Comparison of ENCODE assay signal across 8 cellular contexts in genomic region chr7:100538348-100538653, GRCh38. TPM values are rescaled to one million over a fixed set of nuclear protein-coding genes. Genes with fewer than 3 reads are reported as not detected.
A peak's percentile ranks its signal among the peaks of the same experiment; 100 is the strongest.
DNase-seq lines count a peak whose midpoint lies in the region; ATAC-seq and TF ChIP-seq lines count a peak whose summit lies in the region.

No MANE protein-coding gene starts in this region.

- CTCF ChIA-PET in MCF 10A (lab: Yijun Ruan, JAX), result interaction anchor here (0.5 to 1.5 kb wide), 4 partner anchors 22 to 194 kb away, joined by 3 to 5 read pairs (median 4); no protein-coding TSS in a partner anchor

- H3K9me3 ChIP-seq in HUES48 (ENCODE audit: control insufficient read depth, insufficient read depth, low read length), result no peaks in the 10 kb centered on the region

- H3K36me3 ChIP-seq in HUES48 (ENCODE audit: control insufficient read depth, insufficient read depth, low read length), result no peaks in the 10 kb centered on the region

- H3K27ac Mint-ChIP-seq in MCF 10A (ENCODE audit: low read depth, unreplicated experiment) (peak overlapping the region; percentile 36), naive B cell (peak overlapping the region in 4 of 6 donors; percentile 75 to 90 (median 84))

- ATAC-seq in naive B cell (ENCODE audit: low read depth in 2 of 2), result no peak
- ATAC-seq in HG02571 (IDR thresholded peaks at IDR 0.05; ENCODE audit: unreplicated experiment), result no peak

- no peaks in the 10 kb centered on the region for H3K36me3 Mint-ChIP-seq in MCF 10A (ENCODE audit: insufficient read depth, unreplicated experiment)
- no peaks in the 10 kb centered on the region for H3K36me3 Mint-ChIP-seq in naive B cell

- peaks cover 24% of the 10 kb centered on the region for H3K4me1 ChIP-seq in HUES48 (ENCODE audit: control insufficient read depth, insufficient read depth, low read length)

- intact Hi-C loops in MCF 10A (cut with micrococcal nuclease), result no loop called here

- H3K4me3 Mint-ChIP-seq in MCF 10A (ENCODE audit: unreplicated experiment) (peak overlapping the region; percentile 81), naive B cell (peak overlapping the region; percentile 86 to 99 (median 98))

- no peak for DNase-seq in AG09309 (ENCODE audit: low read depth)
- DNase-seq in MCF 10A (ENCODE audit: unreplicated experiment), result no peak
- no peak for DNase-seq in naive B cell
- no peak for DNase-seq in NCI-H524 (lab: John Stamatoyannopoulos, UW)
- DNase-seq in NCI-H748 treated with DMSO at 0.1 percent for 48 hours (lab: John Stamatoyannopoulos, UW), result no peak
- DNase-seq in C1 segment of cervical spinal cord (lab: John Stamatoyannopoulos, UW), result no peak

- TF ChIP-seq CTCF in AG09309 (IDR thresholded peaks at IDR 0.05; ENCODE audit: control insufficient read depth, insufficient read depth, low read depth, low read length, missing control alignments) (no peak), MCF 10A (IDR thresholded peaks at IDR 0.05; ENCODE audit: unreplicated experiment) (no peak)

- POLR2A ChIA-PET in MCF 10A (lab: Yijun Ruan, JAX), result interaction anchor here (0.6 to 2.6 kb wide), 13 partner anchors 11 to 1129 kb away, joined by 3 to 20 read pairs (median 4); partner anchors contain the start of genes FBXO24, LRCH4, MEPCE and POP7

- H3K27me3 Mint-ChIP-seq in MCF 10A (ENCODE audit: insufficient read depth, unreplicated experiment), result no peaks in the 10 kb centered on the region
- peaks cover 0 to 2% (median 0%) of the 10 kb centered on the region in 3 donors for H3K27me3 Mint-ChIP-seq in naive B cell

- no peaks in the 10 kb centered on the region for H3K9me3 Mint-ChIP-seq in MCF 10A (ENCODE audit: unreplicated experiment)
- no peaks in the 10 kb centered on the region for H3K9me3 Mint-ChIP-seq in naive B cell

- H3K27me3 ChIP-seq in HUES48 (ENCODE audit: control insufficient read depth, insufficient read depth, low read length), result peaks cover 9% of the 10 kb centered on the region

- no peak overlapping the region for H3K9ac ChIP-seq in HUES48 (ENCODE audit: low read depth, low read length)

- BruUV-seq in MCF 10A (replicated peaks; lab: Mats Ljungman, UMichigan), result TSS peak; percentile 97

- H3K27ac ChIP-seq in HUES48 (ENCODE audit: low read depth, low read length), result no peak overlapping the region

- H3K4me1 Mint-ChIP-seq in MCF 10A (ENCODE audit: insufficient read depth, unreplicated experiment) (peaks cover 28% of the 10 kb centered on the region), naive B cell (peaks cover 19 to 27% (median 27%) of the 10 kb centered on the region in 3 donors)

- peak overlapping the region; percentile 38 for H3K4me3 ChIP-seq in AG09309 (ENCODE audit: control insufficient read depth, low read depth, low read length)
- H3K4me3 ChIP-seq in HUES48 (ENCODE audit: low read depth, low read length), result peak overlapping the region; percentile 59

RNA-seq across cellular contexts. Expression of gene AGFG2, which starts 0.7 kb away (rescaled TPM):
- total RNA-seq in MCF 10A (2022), result 8.4 and 11.9 TPM in 2 replicates
- polyA plus RNA-seq in naive B cell (ENCODE audit: low read depth in 6 of 6), result 1 to 10 TPM in 5 of 6 donors, not detected in 1; 3.1 to 5.9 (median 4.1) TPM

RNA-seq across cellular contexts. Expression of gene SAP25, which starts 35.4 kb away (rescaled TPM):
- total RNA-seq in MCF 10A (2022), result 1.2 and 2.9 TPM in 2 replicates
- not detected for polyA plus RNA-seq in naive B cell (ENCODE audit: low read depth in 6 of 6)

RNA-seq across cellular contexts. Expression of gene LRCH4, which starts 47.6 kb away (rescaled TPM):
- total RNA-seq in MCF 10A (2022), result 21.4 and 22.3 TPM in 2 replicates
- 100 to 1,000 TPM in 4 of 6 donors, 10 to 100 TPM in 2; 81.4 to 172 (median 106) TPM for polyA plus RNA-seq in naive B cell (ENCODE audit: low read depth in 6 of 6)

RNA-seq across cellular contexts. Expression of gene FBXO24, which starts 47.8 kb away (rescaled TPM):
- total RNA-seq in MCF 10A (2022), result 0.37 and 1.1 TPM in 2 replicates
- 1 to 10 TPM in 2 of 6 donors, under 1 TPM in 3, not detected in 1; 0.13 to 1.7 (median 0.89) TPM for polyA plus RNA-seq in naive B cell (ENCODE audit: low read depth in 6 of 6)

RNA-seq across cellular contexts. Expression of gene NYAP1, which starts 54.6 kb away (rescaled TPM):
- total RNA-seq in MCF 10A (2022), result 0.21 TPM in 1 of 2 replicates, not detected in the other
- not detected for polyA plus RNA-seq in naive B cell (ENCODE audit: low read depth in 6 of 6)
